10 cellular contexts compared by ENCODE assay signal in the genomic region with DNA sequence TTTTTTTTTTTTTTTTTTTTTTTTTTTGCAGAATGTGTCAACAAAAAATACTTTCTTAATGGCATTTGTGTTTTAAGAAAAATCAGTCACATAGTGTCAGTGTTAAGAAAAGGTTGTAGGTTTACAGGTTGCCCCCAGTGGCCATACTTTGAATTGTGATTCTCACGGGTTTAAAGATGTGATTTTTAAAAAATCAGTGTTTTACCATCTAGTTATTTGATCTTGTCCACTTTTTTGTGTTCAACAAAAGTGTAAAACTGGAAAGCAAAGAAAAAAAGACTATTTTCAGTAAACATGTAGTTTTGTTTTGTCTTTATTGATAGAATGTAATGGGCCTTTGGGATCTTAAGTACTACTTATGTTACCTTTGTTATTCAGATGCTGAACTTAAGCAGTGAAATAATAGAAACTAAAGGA. TPM values are rescaled to one million over a fixed set of nuclear protein-coding genes. Genes with fewer than 3 reads are reported as not detected.
DNase-seq lines count a peak whose midpoint lies in the region; ATAC-seq and TF ChIP-seq lines count a peak whose summit lies in the region.
"Had no signal": no experiment of that assay in that cellular context is flagged by ENCODE, and none has a peak within 500 bp of the region (broad histone marks: within the 10 kb centered on the region; RNA-seq: fewer than 3 reads in every experiment).

No MANE protein-coding gene starts in this region.

- H3K27me3 ChIP-seq in OCI-LY3 (ENCODE audit: low read depth, low read length) (no peaks in the 10 kb centered on the region), osteoblast (ENCODE audit: insufficient read depth, low read length) (no peaks in the 10 kb centered on the region)
- H3K27me3 ChIP-seq: neutrophil had no signal

- TF ChIP-seq CTCF in OCI-LY3 (IDR thresholded peaks at IDR 0.05; ENCODE audit: low read depth, low read length) (peak; percentile 43), osteoblast (IDR thresholded peaks at IDR 0.05; ENCODE audit: extremely low read depth, low read depth, low read length) (peak; percentile 60)

- DNase-seq in COLO829 (ENCODE audit: low spot score), result peak; percentile 18
- peak; percentile 11 to 40 for DNase-seq in dermis microvascular lymphatic vessel endothelial cell (ENCODE audit: low read depth in 2 of 2)
- DNase-seq in osteoblast (ENCODE audit: insufficient read length, low spot score, missing footprints), result no peak
- DNase-seq in DMS153 treated with DMSO at 0.1 percent for 48 hours (lab: John Stamatoyannopoulos, UW; ENCODE audit: unreplicated experiment), result no peak
- DNase-seq in amygdala (lab: John Stamatoyannopoulos, UW), result no peak
- DNase-seq in stimulated activated CD4-positive, alpha-beta T cell treated with anti-CD3 and anti-CD28 coated beads, Interleukin-12 subunit alpha, Interleukin-12 subunit beta, amount 100 ng/mL, for 4 hours, result no peak

- H4K20me1 ChIP-seq in OCI-LY3 (ENCODE audit: insufficient read depth, low read length) (no peaks in the 10 kb centered on the region), osteoblast (ENCODE audit: insufficient read depth, low read length) (no peaks in the 10 kb centered on the region)

- H2AFZ ChIP-seq in OCI-LY3 (ENCODE audit: low read depth, low read length), result no peak overlapping the region
- no peak overlapping the region for H2AFZ ChIP-seq in osteoblast (ENCODE audit: low read length)

- ATAC-seq in GM18868 (IDR thresholded peaks at IDR 0.05; ENCODE audit: unreplicated experiment), result peak; percentile 55

- H3K9me3 ChIP-seq in OCI-LY3 (ENCODE audit: insufficient read depth, low read length) (peaks cover 4% of the 10 kb centered on the region; the same call in 1 of the 2 replicates), osteoblast (ENCODE audit: low read depth, low read length) (no peaks in the 10 kb centered on the region)
- H3K9me3 ChIP-seq: neutrophil had no signal

- H3K79me2 ChIP-seq in OCI-LY3 (ENCODE audit: low read length) (no peaks in the 10 kb centered on the region), osteoblast (ENCODE audit: insufficient read depth, low read length) (no peaks in the 10 kb centered on the region)

- H3K4me2 ChIP-seq in OCI-LY3 (ENCODE audit: low read length) (no peak overlapping the region), osteoblast (ENCODE audit: insufficient read depth, low read length) (no peak overlapping the region)

- H3K36me3 ChIP-seq in OCI-LY3 (replicated peaks; ENCODE audit: low read depth, low read length), result peaks cover 51% of the 10 kb centered on the region
- peaks cover 29% of the 10 kb centered on the region for H3K36me3 ChIP-seq in osteoblast (ENCODE audit: insufficient read depth, low read length)

- H3K27ac ChIP-seq in OCI-LY3 (ENCODE audit: low read length) (no peak overlapping the region), osteoblast (ENCODE audit: low read depth, low read length) (no peak overlapping the region)
- H3K27ac ChIP-seq: neutrophil, SK-N-MC had no signal

- no peak overlapping the region for H3K4me3 ChIP-seq in OCI-LY3 (ENCODE audit: low read length)
- no peak overlapping the region for H3K4me3 ChIP-seq in osteoblast (ENCODE audit: insufficient read depth, low read length)
- H3K4me3 ChIP-seq: SK-N-MC had no signal

- no peaks in the 10 kb centered on the region for H3K4me1 ChIP-seq in OCI-LY3 (ENCODE audit: low read length)
- H3K4me1 ChIP-seq in osteoblast (ENCODE audit: insufficient read depth, low read length), result no peaks in the 10 kb centered on the region

- no peak overlapping the region for H3K9ac ChIP-seq in OCI-LY3 (ENCODE audit: low read length)

RNA-seq across cellular contexts. Expression of gene SUV39H2, which starts 25.7 kb away (rescaled TPM):
- total RNA-seq in dermis microvascular lymphatic vessel endothelial cell, result 9.9 and 12.2 TPM in 2 replicates
- 5.3 and 6.9 TPM in 2 replicates for total RNA-seq in osteoblast

RNA-seq across cellular contexts. Expression of gene DCLRE1C, which starts 49.6 kb away (rescaled TPM):
- total RNA-seq in dermis microvascular lymphatic vessel endothelial cell, result 5.4 and 6.7 TPM in 2 replicates
- total RNA-seq in osteoblast, result 16.3 and 17.7 TPM in 2 replicates

RNA-seq across cellular contexts. Expression of gene MEIG1, which starts 54.9 kb away (rescaled TPM):
- total RNA-seq in dermis microvascular lymphatic vessel endothelial cell (not detected in 2 replicates), osteoblast (1.2 TPM in 1 of 2 replicates, not detected in the other)

Comparison
In these comparisons a context has a peak if more than half of its experiments do, and no peak if none do; other contexts are left out.
1. DNase-seq: peak in COLO829 (single experiment) and dermis microvascular lymphatic vessel endothelial cell (2 of 2); none in osteoblast (single experiment), DMS153 treated with DMSO at 0.1 percent for 48 hours (single experiment), amygdala (0 of 56) and stimulated activated CD4-positive, alpha-beta T cell treated with anti-CD3 and anti-CD28 coated beads, Interleukin-12 subunit alpha, Interleukin-12 subunit beta, amount 100 ng/mL, for 4 hours (single experiment).